In genomic region chr6:139270249-139270648, GRCh38 we compare ENCODE assay signal across 18 cellular contexts.
"Had no signal": no experiment of that assay in that cellular context is flagged by ENCODE, and none has a peak within 500 bp of the region (broad histone marks: within the 10 kb centered on the region; RNA-seq: fewer than 3 reads in every experiment).

No MANE protein-coding gene starts in this region.

- H2AFZ ChIP-seq: hepatocyte had no signal

- H3K27me3 ChIP-seq: hepatocyte, neutrophil, tibial nerve, uterus had no signal

- H3K4me3 Mint-ChIP-seq: activated naive CD8-positive, alpha-beta T cell treated with anti-CD3 and anti-CD28 coated beads for 36 hours; activated T-helper 1 cell treated with anti-CD3 and anti-CD28 coated beads, Interleukin-12 subunit alpha, Interleukin-12 subunit beta, Interleukin-2, Interleukin-4 antibody, amounts not matched to agents 30 ng/mL and 10 ng/mL and 1 ng/mL, durations not matched to agents 14 hours and 24 hours and 36 hours; brain; central memory CD8-positive, alpha-beta T cell; natural killer cell had no signal

- H3K36me3 ChIP-seq: neutrophil, tibial nerve, uterus had no signal

- H3K27me3 Mint-ChIP-seq: activated naive CD8-positive, alpha-beta T cell treated with anti-CD3 and anti-CD28 coated beads for 36 hours; brain; central memory CD8-positive, alpha-beta T cell had no signal

- H3K9me3 ChIP-seq: neutrophil, tibial nerve, uterus had no signal

- H3K27ac ChIP-seq: coronary artery, hepatocyte, neutrophil, uterus had no signal

- H3K4me1 Mint-ChIP-seq: activated naive CD8-positive, alpha-beta T cell treated with anti-CD3 and anti-CD28 coated beads for 36 hours; central memory CD8-positive, alpha-beta T cell; natural killer cell had no signal

- ATAC-seq: natural killer cell had no signal

- H3K79me2 ChIP-seq: hepatocyte had no signal

- H3K4me1 ChIP-seq: uterus had no signal

- H3K27ac Mint-ChIP-seq: activated T-helper 1 cell treated with anti-CD3 and anti-CD28 coated beads, Interleukin-12 subunit alpha, Interleukin-12 subunit beta, Interleukin-2, Interleukin-4 antibody, amounts not matched to agents 30 ng/mL and 10 ng/mL and 1 ng/mL, durations not matched to agents 14 hours and 24 hours and 36 hours; natural killer cell had no signal

- H3K4me2 ChIP-seq: hepatocyte had no signal

- H3K4me3 ChIP-seq: coronary artery, hepatocyte, uterus had no signal

- FAIRE-seq: keratinocyte had no signal

- H3K36me3 Mint-ChIP-seq: activated naive CD8-positive, alpha-beta T cell treated with anti-CD3 and anti-CD28 coated beads for 36 hours; brain; natural killer cell had no signal

- H3K9me3 Mint-ChIP-seq: activated naive CD8-positive, alpha-beta T cell treated with anti-CD3 and anti-CD28 coated beads for 36 hours; activated T-helper 1 cell treated with anti-CD3 and anti-CD28 coated beads, Interleukin-12 subunit alpha, Interleukin-12 subunit beta, Interleukin-2, Interleukin-4 antibody, amounts not matched to agents 30 ng/mL and 10 ng/mL and 1 ng/mL, durations not matched to agents 14 hours and 24 hours and 36 hours; central memory CD8-positive, alpha-beta T cell; natural killer cell had no signal

- DNase-seq: activated CD4-positive, alpha-beta T cell treated with anti-CD3 and anti-CD28 coated beads, Interleukin-2, amount 50 U/mL, for 1 hour; activated CD4-positive, CD25-positive, alpha-beta regulatory T cell; activated CD8-positive, alpha-beta memory T cell treated with anti-CD3 and anti-CD28 coated beads for 24 hours; activated naive CD8-positive, alpha-beta T cell treated with anti-CD3 and anti-CD28 coated beads for 36 hours; left ventricle myocardium superior; natural killer cell; retina; stimulated activated CD4-positive, alpha-beta T cell treated with anti-CD3 and anti-CD28 coated beads, Interleukin-2, amount 100 ng/mL, for 48 hours; stimulated activated naive CD4-positive, alpha-beta T cell treated with Interleukin-2 at 50 U/mL for 16 hours; uterus had no signal
